ENCODE assay signal across 8 cellular contexts in genomic region chr20:35329435-35330139, GRCh38. TPM values are rescaled to one million over a fixed set of nuclear protein-coding genes. Genes with fewer than 3 reads are reported as not detected.
DNase-seq lines count a peak whose midpoint lies in the region; ATAC-seq and TF ChIP-seq lines count a peak whose summit lies in the region.

No MANE protein-coding gene starts in this region.

- no peak for TF ChIP-seq POLR2A in gastroesophageal sphincter (IDR thresholded peaks at IDR 0.05)

- H3K27ac ChIP-seq in gastroesophageal sphincter, result no peak overlapping the region

- H3K9me3 ChIP-seq in gastroesophageal sphincter, result no peaks in the 10 kb centered on the region

- H3K4me1 ChIP-seq in gastroesophageal sphincter, result peaks cover 6 to 35% (median 10%) of the 10 kb centered on the region in 3 donors

- peak; percentile 64 for TF ChIP-seq CTCF in WI38 (IDR thresholded peaks at IDR 0.05; ENCODE audit: low read depth, low read length)
- TF ChIP-seq CTCF in fibroblast of villous mesenchyme (IDR thresholded peaks at IDR 0.05; ENCODE audit: insufficient read depth, low read depth, low read length), result peak; percentile 71
- peak in 1 of 4 experiments; percentile 37 for TF ChIP-seq CTCF in gastroesophageal sphincter (IDR thresholded peaks at IDR 0.05)

- no peak for TF ChIP-seq EP300 in gastroesophageal sphincter (IDR thresholded peaks at IDR 0.05)

- no peak for ATAC-seq in gastroesophageal sphincter

- 87% methylated on average over 3 to 4 of the region's 4 CpGs for WGBS in gastroesophageal sphincter (ENCODE audit: low coverage in 1 of 2), 2 donors

- no peaks in the 10 kb centered on the region for H3K36me3 ChIP-seq in gastroesophageal sphincter

- H3K27me3 ChIP-seq in gastroesophageal sphincter, result no peaks in the 10 kb centered on the region

- DNase-seq in NCI-H510A treated with DMSO at 0.1 percent for 48 hours (lab: John Stamatoyannopoulos, UW) (peak; percentile 47), NCI-H510A (lab: John Stamatoyannopoulos, UW) (no peak), M059J (ENCODE audit: low read depth) (peak; percentile 75), fibroblast of villous mesenchyme (ENCODE audit: low read depth) (peak; percentile 73), globus pallidus (ENCODE audit: low spot score) (no peak)
- DNase-seq in stimulated activated CD4-positive, alpha-beta T cell treated with anti-CD3 and anti-CD28 coated beads, Interleukin-4, amount 100 ng/mL, for 48 hours (ENCODE audit: low read depth in 2 of 2), result peak; percentile 50 to 57

- H3K4me3 ChIP-seq in WI38 (ENCODE audit: low read depth, low read length) (no peak overlapping the region), fibroblast of villous mesenchyme (ENCODE audit: low read depth, low read length) (no peak overlapping the region), gastroesophageal sphincter (no peak overlapping the region)

RNA-seq across cellular contexts. Expression of gene FAM83C, which starts 37.4 kb away (rescaled TPM):
- total RNA-seq in M059J (2014; rRNA removed; shearing (Covaris generic)), result 0.02 TPM in 1 of 2 replicates, not detected in the other
- not detected in 2 replicates for total RNA-seq in fibroblast of villous mesenchyme
- 1 to 10 TPM in 1 of 4 donors, not detected in 3; 1.4 TPM for total RNA-seq in gastroesophageal sphincter

RNA-seq across cellular contexts. Expression of gene EIF6, which starts 45.0 kb away (rescaled TPM):
- 303 and 313 TPM in 2 replicates for total RNA-seq in M059J (2014; rRNA removed; shearing (Covaris generic))
- total RNA-seq in fibroblast of villous mesenchyme, result 107 and 123 TPM in 2 replicates
- 10 to 100 TPM; 66.0 to 92.4 (median 80.8) TPM for total RNA-seq in gastroesophageal sphincter

RNA-seq across cellular contexts. Expression of gene MMP24OS, which starts 51.7 kb away (rescaled TPM):
- 10.6 and 19.4 TPM in 2 replicates for total RNA-seq in M059J (2014; rRNA removed; shearing (Covaris generic))
- 14.7 and 16.8 TPM in 2 replicates for total RNA-seq in fibroblast of villous mesenchyme
- total RNA-seq in gastroesophageal sphincter, result 10 to 100 TPM; 19.6 to 47.2 (median 26.9) TPM

Comparison
In these comparisons a context has a peak if more than half of its experiments do, and no peak if none do; other contexts are left out.
1. DNase-seq: peak in NCI-H510A treated with DMSO at 0.1 percent for 48 hours (single experiment), M059J (single experiment), fibroblast of villous mesenchyme (single experiment) and stimulated activated CD4-positive, alpha-beta T cell treated with anti-CD3 and anti-CD28 coated beads, Interleukin-4, amount 100 ng/mL, for 48 hours (2 of 2); none in NCI-H510A (single experiment) and globus pallidus (single experiment).